Comparison of ENCODE assay signal across 8 cellular contexts in the genomic region with DNA sequence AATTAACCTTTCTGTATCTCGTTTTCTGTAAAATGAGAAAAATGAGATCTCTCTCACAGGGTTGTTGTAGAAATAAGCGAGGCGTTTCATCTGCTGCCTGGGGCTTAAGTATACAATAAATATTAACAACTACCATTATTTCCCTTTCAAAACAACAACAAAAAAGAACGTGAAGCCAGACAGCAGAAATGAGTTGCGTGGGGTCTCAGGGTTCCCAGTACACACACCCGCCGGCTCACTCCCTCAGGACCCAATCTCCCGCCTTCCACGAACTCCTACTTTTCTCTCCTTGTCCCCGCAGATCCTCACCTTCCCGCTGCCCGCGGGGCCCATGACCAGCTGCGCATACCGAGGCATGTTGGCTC. TPM values are rescaled to one million over a fixed set of nuclear protein-coding genes. Genes with fewer than 3 reads are reported as not detected.
DNase-seq lines count a peak whose midpoint lies in the region; ATAC-seq and TF ChIP-seq lines count a peak whose summit lies in the region.

No MANE protein-coding gene starts in this region.

- WGBS in heart right ventricle, 2 donors = 0% methylated on average over 15 of the region's 15 CpGs
- 1% methylated on average over 15 of the region's 15 CpGs for WGBS in mammary epithelial cell (ENCODE audit: low coverage, missing lambda C conversion rate)
- WGBS in aorta, 2 donors = 0% methylated on average over 15 of the region's 15 CpGs

- H3K9ac ChIP-seq in mammary epithelial cell (ENCODE audit: insufficient read depth, low read length) = peak overlapping the region; percentile 97

- H3K27ac ChIP-seq in heart right ventricle = peak overlapping the region in 8 of 10 donors; percentile 45 to 96 (median 87)
- peak overlapping the region; percentile 86 for H3K27ac ChIP-seq in mammary epithelial cell (ENCODE audit: insufficient read depth, low read depth, low read length)
- peak overlapping the region in 1 of 2 donors; percentile 66 for H3K27ac ChIP-seq in aorta (ENCODE audit: low read depth in 1 of 2, low read length in 2 of 2)

- TSS peak; percentile 87 for BruUV-seq in mammary epithelial cell (replicated peaks; lab: Mats Ljungman, UMichigan)

- H2AFZ ChIP-seq in mammary epithelial cell (ENCODE audit: low read depth, low read length) = peak overlapping the region; percentile 96

- no peaks in the 10 kb centered on the region for H4K20me1 ChIP-seq in mammary epithelial cell (ENCODE audit: insufficient read depth, low read length)

- intact Hi-C loops in heart right ventricle (cut with DNase I) = loop anchor here in 7 of 10 donors (2.0 to 10.0 kb wide), 6 partner anchors 33 to 417 kb away; a partner anchor contains a TSS
- intact Hi-C loops in Right ventricle myocardium superior (cut with DNase I) = no loop called here
- intact Hi-C loops in mammary epithelial cell (cut with micrococcal nuclease) = loop anchor here (1.0 to 2.0 kb wide), 4 partner anchors 18 to 134 kb away; a partner anchor contains a TSS
- intact Hi-C loops in aorta (cut with DNase I) = loop anchor here (2.0 to 5.0 kb wide), 3 partner anchors 34 to 134 kb away; a partner anchor contains a TSS

- ATAC-seq in heart right ventricle = no peak
- ATAC-seq in Right ventricle myocardium superior (ENCODE audit: poor library complexity) = no peak
- no peak for ATAC-seq in aorta (ENCODE audit: low FRiP score)
- ATAC-seq in GM18498 (IDR thresholded peaks at IDR 0.05; ENCODE audit: unreplicated experiment) = no peak

- dilution Hi-C loops in mammary epithelial cell (cut with HindIII; ENCODE audit: low sequenced_read_pairs) = loop anchor here (5.0 kb wide), 4 partner anchors 34 to 134 kb away; a partner anchor contains a TSS

- H3K9me3 ChIP-seq in heart right ventricle = no peaks in the 10 kb centered on the region
- no peaks in the 10 kb centered on the region for H3K9me3 ChIP-seq in mammary epithelial cell (replicated peaks; ENCODE audit: insufficient read depth, low read length)
- H3K9me3 ChIP-seq in mononuclear cell (ENCODE audit: low read depth, low read length) = no peaks in the 10 kb centered on the region
- H3K9me3 ChIP-seq in aorta (ENCODE audit: control insufficient read depth, low read length) = no peaks in the 10 kb centered on the region

- no peak for DNase-seq in heart right ventricle
- DNase-seq in Right ventricle myocardium superior = no peak
- DNase-seq in mammary epithelial cell = no peak
- no peak for DNase-seq in aorta
- DNase-seq in Kasumi-1 (lab: John Stamatoyannopoulos, UW) = no peak
- DNase-seq in NOMO-1 treated with DMSO at 0.1 percent for 48 hours (lab: John Stamatoyannopoulos, UW; ENCODE audit: unreplicated experiment) = no peak

- no peaks in the 10 kb centered on the region for H3K27me3 ChIP-seq in heart right ventricle
- H3K27me3 ChIP-seq in mammary epithelial cell (ENCODE audit: insufficient read depth, low read length) = no peaks in the 10 kb centered on the region
- no peaks in the 10 kb centered on the region for H3K27me3 ChIP-seq in mononuclear cell (ENCODE audit: insufficient read depth, low read length)
- H3K27me3 ChIP-seq in aorta (ENCODE audit: control insufficient read depth in 1 of 2, insufficient read depth in 2 of 2, low read length in 1 of 2) = no peaks in the 10 kb centered on the region

- in situ Hi-C loops in mammary epithelial cell (cut with MboI; ENCODE audit: low sequenced_read_pairs in 2 of 2) = no loop called here

- H3K4me1 ChIP-seq in heart right ventricle (peaks cover 7 to 28% (median 24%) of the 10 kb centered on the region in 9 donors), mammary epithelial cell (ENCODE audit: insufficient read depth, low read length) (peaks cover 13% of the 10 kb centered on the region), mononuclear cell (ENCODE audit: insufficient read depth, low read length) (peaks cover 27% of the 10 kb centered on the region), aorta (ENCODE audit: control insufficient read depth in 1 of 2, insufficient read depth in 2 of 2, low read length in 2 of 2) (no peaks in the 10 kb centered on the region)

- peak overlapping the region; percentile 86 for H3K4me2 ChIP-seq in mammary epithelial cell (ENCODE audit: insufficient read depth, low read depth, low read length)

- TF ChIP-seq CTCF in heart right ventricle (IDR thresholded peaks at IDR 0.05) (no peak), mammary epithelial cell (conservative IDR thresholded peaks at IDR 0.05 in 1 of 2, IDR thresholded peaks at IDR 0.05 in 1 of 2; ENCODE audit: extremely low read depth in 1 of 2, insufficient read depth in 1 of 2, low read depth in 1 of 2, low read length in 2 of 2) (no peak)

- peaks cover 42% of the 10 kb centered on the region for H3K79me2 ChIP-seq in mammary epithelial cell (ENCODE audit: insufficient read depth, low read length)

- H3K36me3 ChIP-seq in heart right ventricle (peaks cover 0 to 24% (median 6%) of the 10 kb centered on the region in 9 donors), mammary epithelial cell (ENCODE audit: insufficient read depth, low read length) (peaks cover 7% of the 10 kb centered on the region), aorta (ENCODE audit: control insufficient read depth in 1 of 2, insufficient read depth in 2 of 2, low read length in 1 of 2) (no peaks in the 10 kb centered on the region)

- CTCF ChIA-PET in mammary epithelial cell (lab: Charles Lee; ENCODE audit: low non-redundant PET) = interaction anchor here (0.5 to 0.9 kb wide), 4 partner anchors 18 to 366 kb away, joined by 4 to 10 read pairs (median 6); a partner anchor contains a TSS

- H3K4me3 ChIP-seq in heart right ventricle (peak overlapping the region; percentile 56 to 90 (median 77)), mammary epithelial cell (replicated peaks in 1 of 3; ENCODE audit: insufficient read depth in 1 of 3, low read depth in 2 of 3, low read length in 3 of 3) (peak overlapping the region; percentile 71 to 85 (median 83)), mononuclear cell (ENCODE audit: low read length) (peak overlapping the region; percentile 88), aorta (ENCODE audit: low read length in 2 of 2) (peak overlapping the region; percentile 66 to 86)

RNA-seq across cellular contexts. Expression of a gene that starts 0.2 kb away (rescaled TPM):
- total RNA-seq in heart right ventricle (10 to 100 TPM; 25.3 to 37.5 (median 31.1) TPM), Right ventricle myocardium superior (28.1 TPM), mammary epithelial cell (10 to 100 TPM; 12.3 to 19.5 TPM), mononuclear cell (3.6 TPM), aorta (10 to 100 TPM; 14.5 to 20.6 TPM)
- polyA plus RNA-seq in heart right ventricle (10 to 100 TPM in 1 of 2 donors, 1 to 10 TPM in 1; 9.4 to 46.7 TPM), mammary epithelial cell (24.4 TPM), aorta (10 to 100 TPM; 26.7 to 27.8 TPM)
- polyA minus RNA-seq in mammary epithelial cell = not detected

RNA-seq across cellular contexts. Expression of a gene that starts 0.8 kb away (rescaled TPM):
- 1 to 10 TPM; 2.4 to 9.2 (median 5.4) TPM for total RNA-seq in heart right ventricle
- polyA plus RNA-seq in heart right ventricle = 10 to 100 TPM in 1 of 2 donors, 1 to 10 TPM in 1; 8.1 to 27.2 TPM
- 3.3 TPM for total RNA-seq in Right ventricle myocardium superior
- 10 to 100 TPM in 1 of 2 donors, 1 to 10 TPM in 1; 5.2 to 13.5 TPM for total RNA-seq in mammary epithelial cell
- 17.8 TPM for polyA plus RNA-seq in mammary epithelial cell
- polyA minus RNA-seq in mammary epithelial cell = 7.4 TPM
- 9.0 TPM for total RNA-seq in mononuclear cell
- total RNA-seq in aorta = 1 to 10 TPM; 6.6 to 7.1 TPM
- 10 to 100 TPM in 1 of 2 donors, 1 to 10 TPM in 1; 8.2 to 11.9 TPM for polyA plus RNA-seq in aorta

RNA-seq across cellular contexts. Expression of a gene that starts 17.7 kb away (rescaled TPM):
- total RNA-seq in heart right ventricle = 100 to 1,000 TPM in 2 of 10 donors, 10 to 100 TPM in 8; 71.9 to 168 (median 82.6) TPM
- 100 to 1,000 TPM; 195 to 212 TPM for polyA plus RNA-seq in heart right ventricle
- 90.1 TPM for total RNA-seq in Right ventricle myocardium superior
- 100 to 1,000 TPM; 290 to 318 TPM for total RNA-seq in mammary epithelial cell
- 73.2 TPM for polyA plus RNA-seq in mammary epithelial cell
- 88.2 TPM for polyA minus RNA-seq in mammary epithelial cell
- total RNA-seq in mononuclear cell = 635 TPM
- 100 to 1,000 TPM; 154 to 155 TPM for total RNA-seq in aorta
- polyA plus RNA-seq in aorta = 100 to 1,000 TPM; 240 to 452 TPM

RNA-seq across cellular contexts. Expression of a gene that starts 34.1 kb away (rescaled TPM):
- total RNA-seq in heart right ventricle (100 to 1,000 TPM in 2 of 10 donors, 10 to 100 TPM in 8; 83.7 to 117 (median 91.5) TPM), Right ventricle myocardium superior (108 TPM), mammary epithelial cell (100 to 1,000 TPM in 1 of 2 donors, 10 to 100 TPM in 1; 56.3 to 130 TPM), mononuclear cell (46.0 TPM), aorta (100 to 1,000 TPM in 1 of 2 donors, 10 to 100 TPM in 1; 99.6 to 122 TPM)
- polyA plus RNA-seq in heart right ventricle (100 to 1,000 TPM in 1 of 2 donors, 10 to 100 TPM in 1; 84.0 to 175 TPM), mammary epithelial cell (152 TPM), aorta (100 to 1,000 TPM; 222 to 223 TPM)
- polyA minus RNA-seq in mammary epithelial cell = 39.9 TPM

RNA-seq across cellular contexts. Expression of a gene that starts 34.3 kb away (rescaled TPM):
- total RNA-seq in heart right ventricle = 1 to 10 TPM in 4 of 10 donors, under 1 TPM in 6; 0.23 to 1.6 (median 0.95) TPM
- 1 to 10 TPM in 1 of 2 donors, not detected in 1; 4.9 TPM for polyA plus RNA-seq in heart right ventricle
- total RNA-seq in Right ventricle myocardium superior = 0.67 TPM
- total RNA-seq in mammary epithelial cell = 1 to 10 TPM; 1.1 to 2.5 TPM
- polyA plus RNA-seq in mammary epithelial cell = 0.27 TPM
- 0.57 TPM for polyA minus RNA-seq in mammary epithelial cell
- 0.94 TPM for total RNA-seq in mononuclear cell
- total RNA-seq in aorta = 1 to 10 TPM in 1 of 2 donors, under 1 TPM in 1; 0.57 to 2.2 TPM
- 1 to 10 TPM in 1 of 2 donors, not detected in 1; 2.2 TPM for polyA plus RNA-seq in aorta
